Comparison of ENCODE assay signal across 20 cellular contexts in genomic region chr6:106273087-106273486, GRCh38.
A peak's percentile ranks its signal among the peaks of the same experiment; 100 is the strongest.
DNase-seq lines count a peak whose midpoint lies in the region; ATAC-seq and TF ChIP-seq lines count a peak whose summit lies in the region.
"Had no signal": no experiment of that assay in that cellular context is flagged by ENCODE, and none has a peak within 500 bp of the region (broad histone marks: within the 10 kb centered on the region; RNA-seq: fewer than 3 reads in every experiment).

No MANE protein-coding gene starts in this region.

- H3K4me3 Mint-ChIP-seq in T-helper 1 cell treated with Interleukin-12 subunit alpha and Interleukin-12 subunit beta and Interleukin-4 antibody, amounts not matched to agents 30 μg/mL and 1 μg/mL, for 36 hours: peak overlapping the region; percentile 11
- H3K4me3 Mint-ChIP-seq: activated B cell treated with CpG ODN at 0.5 μM for 24 hours, GM23338 had no signal

- no peak for TF ChIP-seq POLR2A in GM18505 (IDR thresholded peaks at IDR 0.05; ENCODE audit: borderline replicate concordance, extremely low read depth, insufficient read depth, insufficient read length)

- DNase-seq in HAP-1 (ENCODE audit: low spot score in 2 of 2) (no peak), NCI-H1105 (lab: John Stamatoyannopoulos, UW) (no peak), LoVo (ENCODE audit: low spot score) (no peak)
- DNase-seq: activated B cell treated with CpG ODN at 0.5 μM for 24 hours, activated gamma-delta T cell, hippocampal formation, mammary epithelial cell, NCI-H1417, NCI-H69, occipital lobe, SJCRH30, spleen, transverse colon had no signal

- H3K4me1 ChIP-seq in HAP-1: no peaks in the 10 kb centered on the region
- H3K4me1 ChIP-seq: SJCRH30 had no signal

- in situ Hi-C loops in HAP-1 (cut with MboI; ENCODE audit: low sequenced_read_pairs): no loop called here

- no peaks in the 10 kb centered on the region for H3K36me3 ChIP-seq in HAP-1 (replicated peaks)
- H3K36me3 ChIP-seq: cardiac muscle cell, transverse colon had no signal

- peak; percentile 59 for ATAC-seq in GM18505 (IDR thresholded peaks at IDR 0.05; ENCODE audit: unreplicated experiment)
- ATAC-seq in GM19452 (IDR thresholded peaks at IDR 0.05; ENCODE audit: unreplicated experiment): peak; percentile 74
- ATAC-seq in HG02885 (IDR thresholded peaks at IDR 0.05; ENCODE audit: poor library complexity, unreplicated experiment): peak; percentile 59
- no peak for ATAC-seq in HG02970 (IDR thresholded peaks at IDR 0.05; ENCODE audit: low FRiP score, unreplicated experiment)
- ATAC-seq: GM23338 had no signal

- peaks cover 6% of the 10 kb centered on the region for H3K9me3 Mint-ChIP-seq in T-helper 1 cell treated with Interleukin-12 subunit alpha and Interleukin-12 subunit beta and Interleukin-4 antibody, amounts not matched to agents 30 μg/mL and 1 μg/mL, for 36 hours
- H3K9me3 Mint-ChIP-seq: activated B cell treated with CpG ODN at 0.5 μM for 24 hours had no signal

- H3K27me3 ChIP-seq in HAP-1 (ENCODE audit: low read depth): no peaks in the 10 kb centered on the region
- H3K27me3 ChIP-seq: cardiac muscle cell, SJCRH30, spleen, transverse colon had no signal

- H3K9me3 ChIP-seq in HAP-1: no peaks in the 10 kb centered on the region; the same call in 1 of the 2 replicates
- H3K9me3 ChIP-seq: SJCRH30, transverse colon had no signal

- H3K36me3 Mint-ChIP-seq in T-helper 1 cell treated with Interleukin-12 subunit alpha and Interleukin-12 subunit beta and Interleukin-4 antibody, amounts not matched to agents 30 μg/mL and 1 μg/mL, for 36 hours (ENCODE audit: low read depth): peaks cover 11% of the 10 kb centered on the region

- peaks cover 12% of the 10 kb centered on the region for H3K4me1 Mint-ChIP-seq in T-helper 1 cell treated with Interleukin-12 subunit alpha and Interleukin-12 subunit beta and Interleukin-4 antibody, amounts not matched to agents 30 μg/mL and 1 μg/mL, for 36 hours (ENCODE audit: low read depth)

- no peak overlapping the region for H3K4me3 ChIP-seq in HAP-1
- H3K4me3 ChIP-seq: cardiac muscle cell, GM23338, SJCRH30, spleen, transverse colon had no signal

- H3K27me3 Mint-ChIP-seq in T-helper 1 cell treated with Interleukin-12 subunit alpha and Interleukin-12 subunit beta and Interleukin-4 antibody, amounts not matched to agents 30 μg/mL and 1 μg/mL, for 36 hours (ENCODE audit: low read depth): no peaks in the 10 kb centered on the region
- H3K27me3 Mint-ChIP-seq: activated B cell treated with CpG ODN at 0.5 μM for 24 hours had no signal

- H3K27ac Mint-ChIP-seq in T-helper 1 cell treated with Interleukin-12 subunit alpha and Interleukin-12 subunit beta and Interleukin-4 antibody, amounts not matched to agents 30 μg/mL and 1 μg/mL, for 36 hours: no peak overlapping the region
- H3K27ac Mint-ChIP-seq: activated B cell treated with CpG ODN at 0.5 μM for 24 hours, GM23338 had no signal
